ENCODE assay signal across 1 cellular context in the genomic region with DNA sequence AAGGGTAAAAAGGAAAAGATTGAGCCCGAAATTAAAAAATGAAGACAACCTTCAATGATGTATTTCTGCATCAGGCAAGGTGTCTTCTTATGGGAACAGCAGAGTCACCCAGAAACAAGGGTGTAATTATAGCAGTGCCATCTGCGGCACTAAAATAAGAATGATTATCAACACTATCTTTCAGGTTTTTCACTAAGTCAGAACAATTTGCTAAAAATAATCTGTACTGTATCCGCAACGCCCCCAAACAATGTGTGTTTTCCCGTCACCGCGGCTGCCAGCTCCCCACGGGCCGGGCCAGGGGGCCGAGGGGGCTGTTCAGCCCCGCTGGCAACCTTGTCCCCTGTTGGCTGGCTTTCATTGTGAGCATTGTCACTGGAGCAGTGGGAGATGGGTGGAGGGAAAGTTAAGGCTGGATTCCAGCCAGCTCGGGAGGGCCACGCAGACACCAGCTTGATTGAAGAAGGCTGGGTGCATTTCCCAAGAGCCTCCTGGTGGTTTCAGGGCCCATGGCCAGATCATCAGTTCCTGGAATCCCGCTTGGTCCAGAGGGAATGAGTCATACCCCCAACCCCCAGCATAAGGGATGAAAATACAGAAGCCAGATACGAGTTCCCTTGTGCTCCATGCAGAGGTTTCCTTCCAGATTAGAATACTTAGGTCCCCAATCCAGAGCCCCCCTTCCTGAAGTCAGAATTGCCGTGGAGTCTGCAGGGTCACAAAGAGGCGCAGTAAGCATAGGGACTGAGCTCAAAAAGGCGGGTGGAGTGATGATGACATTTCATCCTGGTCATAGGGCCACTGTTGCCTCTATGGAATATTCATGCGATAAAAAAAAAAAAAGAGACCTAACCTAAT.
A peak's percentile ranks its signal among the peaks of the same experiment; 100 is the strongest.
TF ChIP-seq lines count a peak whose summit lies in the region.

No MANE protein-coding gene starts in this region.

TF ChIP-seq in HepG2, 621 proteins besides CTCF, POLR2A, EP300 and RAD21 (continued from another document and continues in another):
- TF ChIP-seq, protein P1, sequence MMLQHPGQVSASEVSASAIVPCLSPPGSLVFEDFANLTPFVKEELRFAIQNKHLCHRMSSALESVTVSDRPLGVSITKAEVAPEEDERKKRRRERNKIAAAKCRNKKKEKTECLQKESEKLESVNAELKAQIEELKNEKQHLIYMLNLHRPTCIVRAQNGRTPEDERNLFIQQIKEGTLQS (CRISPR knock-in tag; IDR thresholded peaks at IDR 0.05): peak; percentile 81
- TF ChIP-seq UBTF (CRISPR knock-in tag; IDR thresholded peaks at IDR 0.05) (0 out of 2 replicates have a peak, but pooled peaks have one; percentile 10), ELF4 (CRISPR knock-in tag; IDR thresholded peaks at IDR 0.05; ENCODE audit: borderline replicate concordance) (no peak), ZNF644 (CRISPR knock-in tag; IDR thresholded peaks at IDR 0.05; ENCODE audit: low read depth) (peak; percentile 41), ZBTB7B (CRISPR knock-in tag; IDR thresholded peaks at IDR 0.05) (0 out of 2 replicates have a peak, but pooled peaks have one; percentile 18), ZNF687 (CRISPR knock-in tag; IDR thresholded peaks at IDR 0.05) (peak; percentile 70), ZNF549 (CRISPR knock-in tag; IDR thresholded peaks at IDR 0.05) (no peak), ARID5B (CRISPR knock-in tag; IDR thresholded peaks at IDR 0.05) (peak; percentile 49), NR2F2 (IDR thresholded peaks at IDR 0.05; ENCODE audit: borderline replicate concordance, low read depth) (no peak), ZNF660 (CRISPR knock-in tag; IDR thresholded peaks at IDR 0.05; ENCODE audit: borderline replicate concordance, low read depth) (no peak), ZNF790 (CRISPR knock-in tag; IDR thresholded peaks at IDR 0.05; ENCODE audit: borderline replicate concordance) (no peak), HOXD1 (CRISPR knock-in tag; IDR thresholded peaks at IDR 0.05) (no peak), KLF16 (CRISPR knock-in tag; IDR thresholded peaks at IDR 0.05) (peak in 1 of 2 experiments; percentile 25; a peak in 1 of 4 replicates), NFKBIZ (CRISPR knock-in tag; IDR thresholded peaks at IDR 0.05) (0 out of 2 replicates have a peak, but pooled peaks have one; percentile 31), ZNF749 (CRISPR knock-in tag; IDR thresholded peaks at IDR 0.05; ENCODE audit: borderline replicate concordance) (no peak), RXRB (CRISPR knock-in tag; IDR thresholded peaks at IDR 0.05; ENCODE audit: borderline replicate concordance) (0 out of 2 replicates have a peak, but pooled peaks have one; percentile 40), MAX (IDR thresholded peaks at IDR 0.05) (no peak), SAP130 (CRISPR knock-in tag; IDR thresholded peaks at IDR 0.05; ENCODE audit: low read depth) (peak; percentile 12; the same call in 1 of the 2 replicates), ZNF501 (CRISPR knock-in tag; IDR thresholded peaks at IDR 0.05) (0 out of 2 replicates have a peak, but pooled peaks have one; percentile 30), KAT8 (CRISPR knock-in tag; IDR thresholded peaks at IDR 0.05) (no peak), MAFG (CRISPR knock-in tag; IDR thresholded peaks at IDR 0.05) (no peak), GABPB1 (CRISPR knock-in tag; IDR thresholded peaks at IDR 0.05) (peak; percentile 30; the same call in 1 of the 2 replicates), TCF7 (IDR thresholded peaks at IDR 0.05; ENCODE audit: low read depth) (no peak), GATAD2A (CRISPR knock-in tag; IDR thresholded peaks at IDR 0.05) (0 out of 2 replicates have a peak, but pooled peaks have one; percentile 31), STAG1 (CRISPR knock-in tag; IDR thresholded peaks at IDR 0.05) (peak; percentile 17; the same call in 1 of the 2 replicates), ZBTB3 (CRISPR knock-in tag; IDR thresholded peaks at IDR 0.05; ENCODE audit: borderline replicate concordance, low read depth) (no peak), DMAP1 (CRISPR knock-in tag; IDR thresholded peaks at IDR 0.05) (no peak), SOX6 (IDR thresholded peaks at IDR 0.05) (no peak), SOX6 (CRISPR knock-in tag; IDR thresholded peaks at IDR 0.05) (no peak), ZBTB1 (CRISPR knock-in tag; IDR thresholded peaks at IDR 0.05; ENCODE audit: borderline replicate concordance) (no peak), POGK (CRISPR knock-in tag; conservative IDR thresholded peaks at IDR 0.05) (no peak)
- TF ChIP-seq, protein P2, sequence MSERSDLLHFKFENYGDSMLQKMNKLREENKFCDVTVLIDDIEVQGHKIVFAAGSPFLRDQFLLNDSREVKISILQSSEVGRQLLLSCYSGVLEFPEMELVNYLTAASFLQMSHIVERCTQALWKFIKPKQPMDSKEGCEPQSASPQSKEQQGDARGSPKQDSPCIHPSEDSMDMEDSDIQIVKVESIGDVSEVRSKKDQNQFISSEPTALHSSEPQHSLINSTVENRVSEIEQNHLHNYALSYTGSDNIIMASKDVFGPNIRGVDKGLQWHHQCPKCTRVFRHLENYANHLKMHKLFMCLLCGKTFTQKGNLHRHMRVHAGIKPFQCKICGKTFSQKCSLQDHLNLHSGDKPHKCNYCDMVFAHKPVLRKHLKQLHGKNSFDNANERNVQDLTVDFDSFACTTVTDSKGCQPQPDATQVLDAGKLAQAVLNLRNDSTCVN (CRISPR knock-in tag; IDR thresholded peaks at IDR 0.05; ENCODE audit: borderline replicate concordance): no peak
- TF ChIP-seq, protein P3, sequence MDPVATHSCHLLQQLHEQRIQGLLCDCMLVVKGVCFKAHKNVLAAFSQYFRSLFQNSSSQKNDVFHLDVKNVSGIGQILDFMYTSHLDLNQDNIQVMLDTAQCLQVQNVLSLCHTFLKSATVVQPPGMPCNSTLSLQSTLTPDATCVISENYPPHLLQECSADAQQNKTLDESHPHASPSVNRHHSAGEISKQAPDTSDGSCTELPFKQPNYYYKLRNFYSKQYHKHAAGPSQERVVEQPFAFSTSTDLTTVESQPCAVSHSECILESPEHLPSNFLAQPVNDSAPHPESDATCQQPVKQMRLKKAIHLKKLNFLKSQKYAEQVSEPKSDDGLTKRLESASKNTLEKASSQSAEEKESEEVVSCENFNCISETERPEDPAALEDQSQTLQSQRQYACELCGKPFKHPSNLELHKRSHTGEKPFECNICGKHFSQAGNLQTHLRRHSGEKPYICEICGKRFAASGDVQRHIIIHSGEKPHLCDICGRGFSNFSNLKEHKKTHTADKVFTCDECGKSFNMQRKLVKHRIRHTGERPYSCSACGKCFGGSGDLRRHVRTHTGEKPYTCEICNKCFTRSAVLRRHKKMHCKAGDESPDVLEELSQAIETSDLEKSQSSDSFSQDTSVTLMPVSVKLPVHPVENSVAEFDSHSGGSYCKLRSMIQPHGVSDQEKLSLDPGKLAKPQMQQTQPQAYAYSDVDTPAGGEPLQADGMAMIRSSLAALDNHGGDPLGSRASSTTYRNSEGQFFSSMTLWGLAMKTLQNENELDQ (CRISPR knock-in tag; IDR thresholded peaks at IDR 0.05; ENCODE audit: borderline replicate concordance): no peak
- TF ChIP-seq, protein P4, sequence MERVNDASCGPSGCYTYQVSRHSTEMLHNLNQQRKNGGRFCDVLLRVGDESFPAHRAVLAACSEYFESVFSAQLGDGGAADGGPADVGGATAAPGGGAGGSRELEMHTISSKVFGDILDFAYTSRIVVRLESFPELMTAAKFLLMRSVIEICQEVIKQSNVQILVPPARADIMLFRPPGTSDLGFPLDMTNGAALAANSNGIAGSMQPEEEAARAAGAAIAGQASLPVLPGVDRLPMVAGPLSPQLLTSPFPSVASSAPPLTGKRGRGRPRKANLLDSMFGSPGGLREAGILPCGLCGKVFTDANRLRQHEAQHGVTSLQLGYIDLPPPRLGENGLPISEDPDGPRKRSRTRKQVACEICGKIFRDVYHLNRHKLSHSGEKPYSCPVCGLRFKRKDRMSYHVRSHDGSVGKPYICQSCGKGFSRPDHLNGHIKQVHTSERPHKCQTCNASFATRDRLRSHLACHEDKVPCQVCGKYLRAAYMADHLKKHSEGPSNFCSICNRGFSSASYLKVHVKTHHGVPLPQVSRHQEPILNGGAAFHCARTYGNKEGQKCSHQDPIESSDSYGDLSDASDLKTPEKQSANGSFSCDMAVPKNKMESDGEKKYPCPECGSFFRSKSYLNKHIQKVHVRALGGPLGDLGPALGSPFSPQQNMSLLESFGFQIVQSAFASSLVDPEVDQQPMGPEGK (CRISPR knock-in tag; IDR thresholded peaks at IDR 0.05): 0 out of 2 replicates have a peak, but pooled peaks have one; percentile 26
